9 cellular contexts compared by ENCODE assay signal in the genomic region with DNA sequence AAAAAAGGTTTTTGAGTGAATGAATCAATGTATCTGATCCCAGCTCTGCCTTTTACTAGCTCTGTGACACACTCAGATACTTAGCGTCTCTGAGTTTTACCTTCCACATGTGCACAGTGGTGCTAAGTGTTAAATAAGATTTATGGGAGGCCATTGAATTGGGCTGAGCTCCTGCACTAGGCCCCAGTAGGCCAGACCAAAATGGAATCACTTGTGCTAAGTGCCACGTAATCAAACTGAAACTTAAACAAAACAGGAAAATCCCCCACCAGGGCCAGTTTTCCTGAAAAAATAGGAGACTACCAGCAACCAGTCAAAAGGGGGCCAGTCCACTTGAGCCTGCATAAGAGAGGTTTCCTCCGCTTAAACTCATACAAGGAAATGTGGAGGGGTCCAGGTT. TPM values are rescaled to one million over a fixed set of nuclear protein-coding genes. Genes with fewer than 3 reads are reported as not detected.
DNase-seq lines count a peak whose midpoint lies in the region; ATAC-seq and TF ChIP-seq lines count a peak whose summit lies in the region.
"Had no signal": no experiment of that assay in that cellular context is flagged by ENCODE, and none has a peak within 500 bp of the region (broad histone marks: within the 10 kb centered on the region; RNA-seq: fewer than 3 reads in every experiment).

No MANE protein-coding gene starts in this region.

- peak overlapping the region; percentile 23 for H3K4me3 ChIP-seq in AG09309 (ENCODE audit: control insufficient read depth, low read depth, low read length)
- peak overlapping the region in 18 of 59 donors; percentile 5 to 84 (median 39) for H3K4me3 ChIP-seq in dorsolateral prefrontal cortex

- intact Hi-C loops in dorsolateral prefrontal cortex (cut with DNase I): no loop called here

- H3K9me3 Mint-ChIP-seq in nephron: no peaks in the 10 kb centered on the region

- ATAC-seq in GM19324 (IDR thresholded peaks at IDR 0.05; ENCODE audit: low FRiP score, unreplicated experiment): no peak

- peak overlapping the region; percentile 74 to 85 (median 80) for H3K4me3 Mint-ChIP-seq in nephron

- H3K36me3 ChIP-seq in KOPT-K1 (ENCODE audit: insufficient read depth, low read length): no peaks in the 10 kb centered on the region

- no peaks in the 10 kb centered on the region for H3K9me3 ChIP-seq in KOPT-K1 (ENCODE audit: insufficient read depth, low read length, poor library complexity, severe bottlenecking)

- peak overlapping the region; percentile 91 to 93 (median 91) for H3K27ac Mint-ChIP-seq in nephron

- peaks cover 3% of the 10 kb centered on the region for H3K27me3 Mint-ChIP-seq in nephron (ENCODE audit: low read depth)

- TF ChIP-seq CTCF in AG09309 (IDR thresholded peaks at IDR 0.05; ENCODE audit: control insufficient read depth, insufficient read depth, low read depth, low read length, missing control alignments): no peak
- TF ChIP-seq CTCF in dorsolateral prefrontal cortex (IDR thresholded peaks at IDR 0.05 in 54 of 56, conservative IDR thresholded peaks at IDR 0.05 in 2 of 56; ENCODE audit: low read depth in 1 of 56, partially characterized antibody in 56 of 56): no peak
- no peak for TF ChIP-seq CTCF in nephron (IDR thresholded peaks at IDR 0.05; ENCODE audit: unreplicated experiment in 3 of 3)

- DNase-seq in AG09309 (ENCODE audit: low read depth) (no peak), dorsolateral prefrontal cortex (no peak), NCI-H82 (lab: John Stamatoyannopoulos, UW) (no peak), NCI-H446 (lab: John Stamatoyannopoulos, UW) (no peak), DMS53 (lab: John Stamatoyannopoulos, UW) (no peak)
- DNase-seq: activated gamma-delta T cell had no signal

- peak overlapping the region; percentile 62 for H3K27ac ChIP-seq in KOPT-K1 (ENCODE audit: low read depth, low read length, poor library complexity, severe bottlenecking)
- peak overlapping the region in 39 of 59 donors; percentile 30 to 96 (median 83) for H3K27ac ChIP-seq in dorsolateral prefrontal cortex

- H3K36me3 Mint-ChIP-seq in nephron (ENCODE audit: low read depth): no peaks in the 10 kb centered on the region

- H3K4me1 Mint-ChIP-seq in nephron: peaks cover 25% of the 10 kb centered on the region

- H3K27me3 ChIP-seq in dorsolateral prefrontal cortex: no peaks in the 10 kb centered on the region

RNA-seq across cellular contexts. Expression of gene GJA3, which starts 40.9 kb away (rescaled TPM):
- total RNA-seq in dorsolateral prefrontal cortex: under 1 TPM in 24 of 120 experiments, not detected in 96; 0.07 to 0.24 (median 0.12) TPM
